ENCODE assay signal across 8 cellular contexts in genomic region chr22:29480512-29481264, GRCh38. TPM values are rescaled to one million over a fixed set of nuclear protein-coding genes. Genes with fewer than 3 reads are reported as not detected.
DNase-seq lines count a peak whose midpoint lies in the region; ATAC-seq, FAIRE-seq and TF ChIP-seq lines count a peak whose summit lies in the region.

No MANE protein-coding gene starts in this region.

- TF ChIP-seq CTCF in D721Med (IDR thresholded peaks at IDR 0.05; ENCODE audit: insufficient read depth, missing control alignments) (peak; percentile 52), coronary artery (IDR thresholded peaks at IDR 0.05) (no peak), mesothelial cell of epicardium (IDR thresholded peaks at IDR 0.05; ENCODE audit: unreplicated experiment) (no peak), lower leg skin (IDR thresholded peaks at IDR 0.05) (no peak)

- peak; percentile 55 for ATAC-seq in SK-N-SH treated with all-trans-retinoic acid at 6 μM for 48 hours
- no peak for ATAC-seq in GM18498 (IDR thresholded peaks at IDR 0.05; ENCODE audit: unreplicated experiment)
- ATAC-seq in HG03280 (IDR thresholded peaks at IDR 0.05; ENCODE audit: unreplicated experiment), result no peak

- intact Hi-C loops in lower leg skin (cut with DNase I; ENCODE audit: low total_unique reads), result no loop called here

- peaks cover 24% of the 10 kb centered on the region for H3K4me1 Mint-ChIP-seq in mesothelial cell of epicardium

- H3K4me3 Mint-ChIP-seq in mesothelial cell of epicardium, result peak overlapping the region; percentile 63

- FAIRE-seq in D721Med (lab: Jason Lieb, UNC), result no peak

- no peaks in the 10 kb centered on the region for H3K36me3 ChIP-seq in subcutaneous abdominal adipose tissue (ENCODE audit: control insufficient read depth in 5 of 5, insufficient read depth in 5 of 5, low read length in 5 of 5)

- no peak for TF ChIP-seq POLR2A in lower leg skin (IDR thresholded peaks at IDR 0.05)

- H3K36me3 Mint-ChIP-seq in mesothelial cell of epicardium, result no peaks in the 10 kb centered on the region

- H3K9ac ChIP-seq in subcutaneous abdominal adipose tissue (ENCODE audit: low read length in 5 of 5), result no peak overlapping the region

- no peak overlapping the region for H3K27ac Mint-ChIP-seq in mesothelial cell of epicardium

- H3K9me3 ChIP-seq in subcutaneous abdominal adipose tissue (ENCODE audit: control insufficient read depth in 5 of 5, low read length in 5 of 5), result no peaks in the 10 kb centered on the region

- H3K4me3 ChIP-seq in coronary artery (peak overlapping the region; percentile 59), subcutaneous abdominal adipose tissue (ENCODE audit: low read depth in 1 of 5, low read length in 5 of 5) (peak overlapping the region in 4 of 5 donors; percentile 17 to 53 (median 42)), lower leg skin (ENCODE audit: low read depth, poor library complexity, severe bottlenecking) (no peak overlapping the region)

- peaks cover 71% of the 10 kb centered on the region for H3K27me3 Mint-ChIP-seq in mesothelial cell of epicardium (ENCODE audit: low read depth)

- H3K4me1 ChIP-seq in subcutaneous abdominal adipose tissue (ENCODE audit: control insufficient read depth in 5 of 5, insufficient read depth in 5 of 5, low read length in 5 of 5), result peaks cover 0 to 44% (median 24%) of the 10 kb centered on the region in 5 donors

- peaks cover 32 to 55% (median 50%) of the 10 kb centered on the region in 5 donors for H3K27me3 ChIP-seq in subcutaneous abdominal adipose tissue (ENCODE audit: control insufficient read depth in 5 of 5, insufficient read depth in 4 of 5, low read length in 5 of 5)

- WGBS in lower leg skin, 2 donors, result 6 to 18% methylated on average over 7 to 52 of the region's 107 CpGs

- H3K9me3 Mint-ChIP-seq in mesothelial cell of epicardium, result no peaks in the 10 kb centered on the region

- DNase-seq in D721Med (ENCODE audit: insufficient read length, low spot score), result peak; percentile 70
- DNase-seq in coronary artery (ENCODE audit: low spot score), result no peak
- peak in 1 of 2 experiments; percentile 57 for DNase-seq in mesothelial cell of epicardium (ENCODE audit: low spot score in 2 of 2, unreplicated experiment in 2 of 2)
- no peak for DNase-seq in lower leg skin (ENCODE audit: low spot score in 2 of 2)

- no peak overlapping the region for H3K27ac ChIP-seq in coronary artery
- H3K27ac ChIP-seq in subcutaneous abdominal adipose tissue (ENCODE audit: low read depth, low read length), result no peak overlapping the region

TF ChIP-seq in SK-N-SH treated with all-trans-retinoic acid at 6 μM for 48 hours, 23 proteins besides CTCF, POLR2A, EP300 and RAD21:
- TF ChIP-seq TSHZ2 (CRISPR knock-in tag; IDR thresholded peaks at IDR 0.05) (peak; percentile 24; the same call in 1 of the 2 replicates), ZNF8 (CRISPR knock-in tag; IDR thresholded peaks at IDR 0.05) (no peak), CSDC2 (CRISPR knock-in tag; IDR thresholded peaks at IDR 0.05) (no peak), OSR1 (CRISPR knock-in tag; IDR thresholded peaks at IDR 0.05) (no peak), CREB5 (CRISPR knock-in tag; IDR thresholded peaks at IDR 0.05; ENCODE audit: low read depth) (no peak), SNAI2 (CRISPR knock-in tag; IDR thresholded peaks at IDR 0.05) (no peak)

RNA-seq across cellular contexts. Expression of gene NEFH, which starts 0.7 kb away (rescaled TPM):
- total RNA-seq in mesothelial cell of epicardium (3.4 to 4.3 TPM (median 3.5 TPM) in 3 replicates), lower leg skin (1 to 10 TPM in 1 of 4 donors, under 1 TPM in 3; 0.23 to 3.0 (median 0.53) TPM)

RNA-seq across cellular contexts. Expression of gene RFPL1, which starts 42.3 kb away (rescaled TPM):
- total RNA-seq in mesothelial cell of epicardium (0.29 to 0.63 TPM (median 0.54 TPM) in 3 replicates), lower leg skin (not detected)
